Comparison of ENCODE assay signal across 24 cellular contexts in the genomic region with DNA sequence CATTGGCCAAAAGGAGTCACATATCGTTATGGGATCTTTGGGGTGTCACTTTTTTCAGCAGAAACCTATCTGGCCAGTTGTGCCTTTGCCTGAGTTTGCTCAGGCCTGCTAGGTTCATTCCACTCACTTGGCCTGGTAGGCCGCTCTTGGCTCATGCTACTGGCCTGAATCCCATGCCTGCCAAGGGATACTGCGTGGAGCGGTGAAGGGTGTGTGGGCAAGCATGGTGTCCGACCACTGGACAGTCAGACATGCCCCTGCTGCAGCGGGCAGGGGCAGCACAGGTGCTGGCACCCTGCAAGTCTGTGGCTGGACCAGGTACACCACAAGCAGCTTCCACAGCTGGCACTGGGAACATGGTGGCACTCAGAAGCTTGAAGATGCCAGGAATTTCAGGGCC.
"Had no signal": no experiment of that assay in that cellular context is flagged by ENCODE, and none has a peak within 500 bp of the region (broad histone marks: within the 10 kb centered on the region; RNA-seq: fewer than 3 reads in every experiment).

No MANE protein-coding gene starts in this region.

- H3K9me3 ChIP-seq: esophagus squamous epithelium, gastroesophageal sphincter, left lung, prostate gland, sigmoid colon, tibial artery, upper lobe of left lung, vagina had no signal

- H2AFZ ChIP-seq: hepatocyte, parathyroid adenoma had no signal

- H3K4me3 ChIP-seq: esophagus squamous epithelium, gastroesophageal sphincter, hepatocyte, left lung, lung, prostate gland, sigmoid colon, skin epidermis, tibial artery, upper lobe of left lung, vagina had no signal

- H3K4me1 ChIP-seq: left lung, parathyroid adenoma, prostate gland, sigmoid colon, upper lobe of left lung had no signal

- H3K27ac ChIP-seq: epithelial cell of prostate, esophagus squamous epithelium, gastroesophageal sphincter, hepatocyte, left lung, parathyroid adenoma, prostate gland, sigmoid colon, skin epidermis, tibial artery, upper lobe of left lung, vagina had no signal

- H3K27me3 ChIP-seq: esophagus squamous epithelium, gastroesophageal sphincter, hepatocyte, left lung, sigmoid colon, tibial artery, upper lobe of left lung, vagina had no signal

- H3K9ac ChIP-seq: parathyroid adenoma had no signal

- ATAC-seq: effector memory CD8-positive, alpha-beta T cell; gastroesophageal sphincter; left lung had no signal

- H3K36me3 ChIP-seq: esophagus squamous epithelium, gastroesophageal sphincter, left lung, prostate gland, sigmoid colon, tibial artery, upper lobe of left lung, vagina had no signal

- H3K4me2 ChIP-seq: hepatocyte had no signal

- DNase-seq: cerebellar nuclear complex; effector memory CD8-positive, alpha-beta T cell; esophagus squamous epithelium; foreskin fibroblast; glutamatergic neuron; kidney glomerular epithelial cell; left lung; mesenchymal stem cell; midbrain; naive B cell; retina; sigmoid colon; stimulated activated CD4-positive, alpha-beta T cell treated with anti-CD3 and anti-CD28 coated beads, Interleukin-2, amount 100 ng/mL, for 24 hours; stimulated activated naive CD4-positive, alpha-beta T cell treated with Interleukin-2 at 50 U/mL for 16 hours; tibial artery had no signal
